32 cellular contexts compared by ENCODE assay signal in genomic region chr4:123297836-123298235, GRCh38.
DNase-seq lines count a peak whose midpoint lies in the region; ATAC-seq, FAIRE-seq and TF ChIP-seq lines count a peak whose summit lies in the region.
"Had no signal": no experiment of that assay in that cellular context is flagged by ENCODE, and none has a peak within 500 bp of the region (broad histone marks: within the 10 kb centered on the region; RNA-seq: fewer than 3 reads in every experiment).

No MANE protein-coding gene starts in this region.

- no peaks in the 10 kb centered on the region for H3K36me3 Mint-ChIP-seq in MCF 10A (ENCODE audit: insufficient read depth, unreplicated experiment)
- H3K36me3 Mint-ChIP-seq in activated naive CD4-positive, alpha-beta T cell treated with anti-CD3 and anti-CD28 coated beads, Interleukin-2, amount 10 ng/mL, durations not matched to agents 7 days and 5 days = peaks cover 4% of the 10 kb centered on the region

- TF ChIP-seq POLR2A in breast epithelium (IDR thresholded peaks at IDR 0.05) (no peak), GM12878 (IDR thresholded peaks at IDR 0.05; ENCODE audit: low read depth, low read length) (no peak)

- WGBS in GM12878 (ENCODE audit: insufficient coverage, insufficient replicate concordance, low lambda C conversion rate, missing lambda C conversion rate) = 96% methylated on average over 2 of the region's 2 CpGs

- H3K4me1 Mint-ChIP-seq in MCF 10A (ENCODE audit: insufficient read depth, unreplicated experiment) = no peaks in the 10 kb centered on the region
- H3K4me1 Mint-ChIP-seq in activated naive CD4-positive, alpha-beta T cell treated with anti-CD3 and anti-CD28 coated beads, Interleukin-2, amount 10 ng/mL, durations not matched to agents 7 days and 5 days = no peaks in the 10 kb centered on the region

- FAIRE-seq in GM12878 (lab: Jason Lieb, UNC) = no peak
- FAIRE-seq: A204.1, RCC 7860 had no signal

- RAD21 ChIA-PET in GM12878 (lab: Charles Lee; ENCODE audit: unreplicated experiment) = no interaction called here

- H3K4me1 ChIP-seq in breast epithelium = no peaks in the 10 kb centered on the region
- H3K4me1 ChIP-seq in GM12878 (ENCODE audit: control insufficient read depth, insufficient read depth, low read length) = no peaks in the 10 kb centered on the region

- peaks cover 0 to 7% of the 10 kb centered on the region in 2 donors for H3K9me3 ChIP-seq in breast epithelium
- no peaks in the 10 kb centered on the region for H3K9me3 ChIP-seq in GM12878 (replicated peaks; ENCODE audit: control insufficient read depth, insufficient read depth, low read length)
- H3K9me3 ChIP-seq: ovary, SJCRH30, thyroid gland, vagina had no signal

- intact Hi-C loops in breast epithelium (cut with DNase I; ENCODE audit: low total_unique reads) (no loop called here), MCF 10A (cut with micrococcal nuclease) (no loop called here), GM12878 (cut with micrococcal nuclease; ENCODE audit: unreplicated experiment) (no loop called here)

- POLR2A ChIA-PET in MCF 10A (lab: Yijun Ruan, JAX) = no interaction called here
- POLR2A ChIA-PET in GM12878 (lab: Charles Lee) = no interaction called here

- no peak overlapping the region for H2AFZ ChIP-seq in GM12878 (ENCODE audit: control insufficient read depth, low read depth, low read length)

- no peak overlapping the region for H3K4me3 ChIP-seq in breast epithelium
- H3K4me3 ChIP-seq in GM12878 = no peak overlapping the region
- H3K4me3 ChIP-seq: coronary artery, heart left ventricle, lung, ovary, SJCRH30, thyroid gland, vagina had no signal

- in situ Hi-C loops in GM12878 (cut with MboI) (no loop called here), GM13977 (cut with MboI; ENCODE audit: low pct_unique_long_range_greater_than_20kb, low sequenced_read_pairs, unreplicated experiment) (no loop called here), ACHN (cut with HindIII; ENCODE audit: low pct_ligation_motif_present, low pct_unique_long_range_greater_than_20kb, low sequenced_read_pairs) (no loop called here)

- CTCF ChIA-PET in MCF 10A (lab: Yijun Ruan, JAX) (interaction anchor here (1.4 kb wide), 1 partner anchor 10 kb away, joined by 3 read pairs; no protein-coding TSS in a partner anchor), GM12878 (lab: Yijun Ruan, JAX) (no interaction called here)
- CTCF ChIA-PET in activated naive CD4-positive, alpha-beta T cell treated with anti-CD3 and anti-CD28 coated beads, Interleukin-2, amount 10 ng/mL, durations not matched to agents 7 days and 5 days (lab: Charles Lee) = no interaction called here

- BruUV-seq in MCF 10A (replicated peaks; lab: Mats Ljungman, UMichigan) (no TSS peak), GM12878 (replicated peaks; lab: Mats Ljungman, UMichigan) (no TSS peak)

- H3K27me3 ChIP-seq in breast epithelium = no peaks in the 10 kb centered on the region
- H3K27me3 ChIP-seq in GM12878 (replicated peaks in 1 of 2; ENCODE audit: control insufficient read depth in 2 of 2, insufficient read depth in 2 of 2, low read length in 1 of 2) = no peaks in the 10 kb centered on the region
- H3K27me3 ChIP-seq: heart left ventricle, ovary, SJCRH30, thyroid gland, vagina had no signal

- SMC1A ChIA-PET in GM12878 (lab: Charles Lee; ENCODE audit: uncharacterized antibody, unreplicated experiment) = no interaction called here

- no peak overlapping the region for H3K9ac ChIP-seq in GM12878 (ENCODE audit: control insufficient read depth, insufficient read depth, low read length)

- ATAC-seq in HG03432 (IDR thresholded peaks at IDR 0.05; ENCODE audit: unreplicated experiment) = peak; percentile 51
- peak; percentile 45 for ATAC-seq in GM12878
- ATAC-seq: heart left ventricle had no signal

- no peak overlapping the region for H3K27ac Mint-ChIP-seq in MCF 10A (ENCODE audit: low read depth, unreplicated experiment)
- no peak overlapping the region for H3K27ac Mint-ChIP-seq in activated naive CD4-positive, alpha-beta T cell treated with anti-CD3 and anti-CD28 coated beads, Interleukin-2, amount 10 ng/mL, durations not matched to agents 7 days and 5 days
- H3K27ac Mint-ChIP-seq: activated B cell treated with CpG ODN at 0.5 μM for 24 hours; nephron progenitor cell; stimulated activated naive CD8-positive, alpha-beta T cell treated with anti-CD3 and anti-CD28 coated beads, Interleukin-15, Interleukin-2, amounts not matched to agents 100 ng/mL and 50 ng/mL, for 24 hours had no signal

- TF ChIP-seq EP300 in GM12878 (IDR thresholded peaks at IDR 0.05; ENCODE audit: borderline replicate concordance in 1 of 2, control insufficient read depth in 1 of 2, low read depth in 2 of 2, low read length in 2 of 2) = no peak

- H3K27me3 Mint-ChIP-seq in MCF 10A (ENCODE audit: insufficient read depth, unreplicated experiment) = no peaks in the 10 kb centered on the region
- no peaks in the 10 kb centered on the region for H3K27me3 Mint-ChIP-seq in activated naive CD4-positive, alpha-beta T cell treated with anti-CD3 and anti-CD28 coated beads, Interleukin-2, amount 10 ng/mL, durations not matched to agents 7 days and 5 days
- H3K27me3 Mint-ChIP-seq: activated B cell treated with CpG ODN at 0.5 μM for 24 hours; CD8-positive, alpha-beta memory T cell; stimulated activated naive CD8-positive, alpha-beta T cell treated with anti-CD3 and anti-CD28 coated beads, Interleukin-15, Interleukin-2, amounts not matched to agents 100 ng/mL and 50 ng/mL, for 24 hours had no signal

- H3K79me2 ChIP-seq in GM12878 (ENCODE audit: control insufficient read depth, insufficient read depth, low read length) = no peaks in the 10 kb centered on the region

- no peaks in the 10 kb centered on the region for H4K20me1 ChIP-seq in GM12878 (ENCODE audit: control insufficient read depth, insufficient read depth)

- no peak overlapping the region for H3K4me3 Mint-ChIP-seq in MCF 10A (ENCODE audit: unreplicated experiment)
- H3K4me3 Mint-ChIP-seq in activated naive CD4-positive, alpha-beta T cell treated with anti-CD3 and anti-CD28 coated beads, Interleukin-2, amount 10 ng/mL, durations not matched to agents 7 days and 5 days = no peak overlapping the region
- H3K4me3 Mint-ChIP-seq: activated B cell treated with CpG ODN at 0.5 μM for 24 hours; nephron progenitor cell; stimulated activated naive CD8-positive, alpha-beta T cell treated with anti-CD3 and anti-CD28 coated beads, Interleukin-15, Interleukin-2, amounts not matched to agents 100 ng/mL and 50 ng/mL, for 24 hours had no signal

- H3K36me3 ChIP-seq in breast epithelium (no peaks in the 10 kb centered on the region), GM12878 (ENCODE audit: control insufficient read depth in 2 of 2, insufficient read depth in 2 of 2, low read length in 1 of 2) (no peaks in the 10 kb centered on the region)
- H3K36me3 ChIP-seq: heart left ventricle, ovary, SJCRH30, thyroid gland, vagina had no signal

- H3K27ac ChIP-seq in breast epithelium (peak overlapping the region; percentile 22 to 81), GM12878 (ENCODE audit: control insufficient read depth, insufficient read depth) (no peak overlapping the region)
- H3K27ac ChIP-seq: coronary artery, ovary, SJCRH30, thyroid gland, vagina had no signal

- DNase-seq in breast epithelium (ENCODE audit: low spot score in 2 of 2) (no peak), MCF 10A (ENCODE audit: unreplicated experiment) (no peak), GM12878 (ENCODE audit: low read depth, low spot score) (no peak), DMS153 treated with DMSO at 0.1 percent for 48 hours (lab: John Stamatoyannopoulos, UW; ENCODE audit: unreplicated experiment) (no peak), GM13977 (ENCODE audit: low spot score) (no peak), ACHN (no peak)
- DNase-seq in activated naive CD4-positive, alpha-beta T cell treated with anti-CD3 and anti-CD28 coated beads, Interleukin-2, amount 10 ng/mL, durations not matched to agents 7 days and 5 days = no peak
- DNase-seq: activated B cell treated with CpG ODN at 0.5 μM for 24 hours; activated CD4-positive, alpha-beta T cell treated with anti-CD3 and anti-CD28 coated beads, Interleukin-2, amount 50 U/mL, for 4 hours; activated naive CD4-positive, alpha-beta T cell treated with anti-CD3 and anti-CD28 coated beads, Interleukin-2, amount 50 U/mL, for 16 hours; amygdala; CD8-positive, alpha-beta memory T cell; DMS153; effector memory CD4-positive, alpha-beta T cell; GF-D8; heart left ventricle; Kasumi-1; NCI-H1092 treated with DMSO at 0.1 percent for 48 hours; NCI-H187 treated with DMSO at 0.1 percent for 48 hours; NCI-H2171 treated with DMSO at 0.1 percent for 48 hours; NCI-H69; nephron progenitor cell; ovary; SJCRH30; thyroid gland had no signal

- TF ChIP-seq RAD21 in GM12878 (IDR thresholded peaks at IDR 0.05; ENCODE audit: insufficient read depth, low read depth, low read length) = no peak

- H3K9me3 Mint-ChIP-seq in MCF 10A (ENCODE audit: unreplicated experiment) = no peaks in the 10 kb centered on the region
- no peaks in the 10 kb centered on the region for H3K9me3 Mint-ChIP-seq in activated naive CD4-positive, alpha-beta T cell treated with anti-CD3 and anti-CD28 coated beads, Interleukin-2, amount 10 ng/mL, durations not matched to agents 7 days and 5 days
- H3K9me3 Mint-ChIP-seq: activated B cell treated with CpG ODN at 0.5 μM for 24 hours; stimulated activated naive CD8-positive, alpha-beta T cell treated with anti-CD3 and anti-CD28 coated beads, Interleukin-15, Interleukin-2, amounts not matched to agents 100 ng/mL and 50 ng/mL, for 24 hours had no signal

- no peak overlapping the region for H3K4me2 ChIP-seq in GM12878 (ENCODE audit: control insufficient read depth, insufficient read depth)

- no peak for TF ChIP-seq CTCF in breast epithelium (IDR thresholded peaks at IDR 0.05)
- no peak for TF ChIP-seq CTCF in MCF 10A (IDR thresholded peaks at IDR 0.05; ENCODE audit: unreplicated experiment)
- no peak for TF ChIP-seq CTCF in GM12878 (IDR thresholded peaks at IDR 0.05 in 2 of 3, conservative IDR thresholded peaks at IDR 0.05 in 1 of 3; ENCODE audit: control insufficient read depth in 2 of 3, extremely low read depth in 1 of 3, insufficient read depth in 1 of 3, low read depth in 3 of 3, low read length in 3 of 3)
- no peak for TF ChIP-seq CTCF in GM13977 (IDR thresholded peaks at IDR 0.05; ENCODE audit: extremely low read depth, insufficient read depth, missing control alignments)

TF ChIP-seq in GM12878, 131 proteins besides CTCF, POLR2A, EP300 and RAD21:
- TF ChIP-seq TCF12 (IDR thresholded peaks at IDR 0.05; ENCODE audit: low read depth, low read length) = no peak
- no peak for TF ChIP-seq GABPA (IDR thresholded peaks at IDR 0.05; ENCODE audit: low read depth)
- 0 out of 2 replicates have a peak, but pooled peaks have one; percentile 9 for TF ChIP-seq SPI1 (IDR thresholded peaks at IDR 0.05; ENCODE audit: borderline replicate concordance, insufficient read depth, low read depth, low read length)
